17 cellular contexts compared by ENCODE assay signal in the genomic region with DNA sequence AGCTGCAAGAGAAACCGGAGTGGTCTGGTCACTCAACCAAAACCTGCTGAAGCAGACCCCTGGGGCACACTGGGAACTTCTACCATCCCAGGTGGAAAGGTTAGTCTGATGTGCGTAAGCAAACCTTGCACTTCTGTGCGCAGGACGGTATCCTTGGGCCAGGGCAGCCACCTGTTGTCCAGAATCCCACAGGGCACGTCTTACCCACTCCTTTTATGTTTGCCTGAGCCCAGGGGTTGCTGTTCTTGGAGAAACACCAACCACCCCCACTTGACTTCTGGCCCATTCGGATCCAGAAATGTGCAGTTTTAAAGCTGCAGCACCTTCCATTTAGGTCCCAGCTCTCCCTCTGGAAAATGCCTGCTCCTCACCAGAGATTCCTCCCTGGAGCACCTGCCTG. TPM values are rescaled to one million over a fixed set of nuclear protein-coding genes. Genes with fewer than 3 reads are reported as not detected.
DNase-seq lines count a peak whose midpoint lies in the region; ATAC-seq and TF ChIP-seq lines count a peak whose summit lies in the region.
"Had no signal": no experiment of that assay in that cellular context is flagged by ENCODE, and none has a peak within 500 bp of the region (broad histone marks: within the 10 kb centered on the region; RNA-seq: fewer than 3 reads in every experiment).

No MANE protein-coding gene starts in this region.

- H3K27ac ChIP-seq in left lung: peak overlapping the region; percentile 11 to 53
- peak overlapping the region; percentile 41 to 58 (median 52) for H3K27ac ChIP-seq in thyroid gland
- H3K27ac ChIP-seq in tibial nerve: no peak overlapping the region
- H3K27ac ChIP-seq: BLaER1 treated with 17β-estradiol and CSF1 and Interleukin-3, amounts not matched to agents 10 nM and 100 nM had no signal

- TF ChIP-seq EP300 in tibial nerve (IDR thresholded peaks at IDR 0.05): no peak

- WGBS in thyroid gland, 2 donors: 31 to 36% methylated on average over 6 of the region's 6 CpGs
- WGBS in tibial nerve, 2 donors: 71 to 76% methylated on average over 6 of the region's 6 CpGs

- H3K4me3 ChIP-seq in left lung (no peak overlapping the region), thyroid gland (replicated peaks in 1 of 3) (no peak overlapping the region), tibial nerve (no peak overlapping the region)
- H3K4me3 ChIP-seq: BLaER1 treated with 17β-estradiol and CSF1 and Interleukin-3, amounts not matched to agents 10 nM and 100 nM had no signal

- H3K36me3 ChIP-seq in left lung (peaks cover 0 to 38% of the 10 kb centered on the region in 2 donors), thyroid gland (peaks cover 0 to 10% of the 10 kb centered on the region in 2 donors), tibial nerve (peaks cover 0 to 33% (median 0%) of the 10 kb centered on the region in 3 donors)

- DNase-seq in left lung (peak in 1 of 2 donors; percentile 55), thyroid gland (peak; percentile 70 to 73), DMS79 (lab: John Stamatoyannopoulos, UW) (no peak), pons (ENCODE audit: low spot score) (no peak), tibial nerve (ENCODE audit: low spot score in 2 of 2) (no peak), SW480 (ENCODE audit: low spot score) (no peak)
- DNase-seq: CD8-positive, alpha-beta T cell; DMS 273 treated with DMSO at 0.1 percent for 48 hours; DMS53; GOT3; H9 had no signal

- no peaks in the 10 kb centered on the region for H3K27me3 ChIP-seq in left lung
- H3K27me3 ChIP-seq in thyroid gland: no peaks in the 10 kb centered on the region
- no peaks in the 10 kb centered on the region for H3K27me3 ChIP-seq in tibial nerve
- H3K27me3 ChIP-seq: BLaER1 treated with 17β-estradiol and CSF1 and Interleukin-3, amounts not matched to agents 10 nM and 100 nM had no signal

- TF ChIP-seq POLR2A in thyroid gland (IDR thresholded peaks at IDR 0.05) (no peak), tibial nerve (IDR thresholded peaks at IDR 0.05) (no peak)

- H3K4me1 Mint-ChIP-seq in dendritic cell treated with granulocyte-macrophage colony-stimulating factor and Interleukin-4, amounts not matched to agents 40 ng/mL and 50 ng/mL, for 4 days (ENCODE audit: low read depth): peaks cover 21% of the 10 kb centered on the region
- H3K4me1 Mint-ChIP-seq in nephron: peaks cover 8% of the 10 kb centered on the region
- H3K4me1 Mint-ChIP-seq: B cell, H9 had no signal

- peaks cover 47% of the 10 kb centered on the region for H3K36me3 Mint-ChIP-seq in dendritic cell treated with granulocyte-macrophage colony-stimulating factor and Interleukin-4, amounts not matched to agents 40 ng/mL and 50 ng/mL, for 4 days (ENCODE audit: low read depth)
- H3K36me3 Mint-ChIP-seq in nephron (ENCODE audit: low read depth): peaks cover 6% of the 10 kb centered on the region
- H3K36me3 Mint-ChIP-seq: IgD-negative memory B cell had no signal

- no peaks in the 10 kb centered on the region for H3K9me3 ChIP-seq in left lung
- no peaks in the 10 kb centered on the region for H3K9me3 ChIP-seq in thyroid gland
- no peaks in the 10 kb centered on the region for H3K9me3 ChIP-seq in tibial nerve
- H3K9me3 ChIP-seq: BLaER1 treated with 17β-estradiol and CSF1 and Interleukin-3, amounts not matched to agents 10 nM and 100 nM had no signal

- H3K27ac Mint-ChIP-seq in dendritic cell treated with granulocyte-macrophage colony-stimulating factor and Interleukin-4, amounts not matched to agents 40 ng/mL and 50 ng/mL, for 4 days: peak overlapping the region; percentile 11
- H3K27ac Mint-ChIP-seq in nephron: peak overlapping the region; percentile 28 to 78 (median 31)
- H3K27ac Mint-ChIP-seq: B cell; CD8-positive, alpha-beta T cell; H9; IgD-negative memory B cell had no signal

- ATAC-seq in left lung: peak; percentile 76
- ATAC-seq: CD8-positive, alpha-beta T cell; HepG2 had no signal

- TF ChIP-seq CTCF in left lung (IDR thresholded peaks at IDR 0.05): no peak
- TF ChIP-seq CTCF in nephron (IDR thresholded peaks at IDR 0.05; ENCODE audit: unreplicated experiment in 3 of 3): no peak
- peak in 3 of 6 experiments; percentile 5 to 26 (median 25) for TF ChIP-seq CTCF in thyroid gland (IDR thresholded peaks at IDR 0.05)
- no peak for TF ChIP-seq CTCF in tibial nerve (IDR thresholded peaks at IDR 0.05)

- no peaks in the 10 kb centered on the region for H3K27me3 Mint-ChIP-seq in dendritic cell treated with granulocyte-macrophage colony-stimulating factor and Interleukin-4, amounts not matched to agents 40 ng/mL and 50 ng/mL, for 4 days
- H3K27me3 Mint-ChIP-seq in nephron (ENCODE audit: low read depth): no peaks in the 10 kb centered on the region
- H3K27me3 Mint-ChIP-seq: B cell, IgD-negative memory B cell had no signal

- intact Hi-C loops in dendritic cell treated with granulocyte-macrophage colony-stimulating factor and Interleukin-4, amounts not matched to agents 40 ng/mL and 50 ng/mL, for 4 days (cut with micrococcal nuclease): no loop called here
- intact Hi-C loops in left lung (cut with DNase I): no loop called here
- intact Hi-C loops in thyroid gland (cut with DNase I): no loop called here

- no peak overlapping the region for H3K4me3 Mint-ChIP-seq in dendritic cell treated with granulocyte-macrophage colony-stimulating factor and Interleukin-4, amounts not matched to agents 40 ng/mL and 50 ng/mL, for 4 days
- H3K4me3 Mint-ChIP-seq in nephron: no peak overlapping the region
- H3K4me3 Mint-ChIP-seq: B cell; CD8-positive, alpha-beta T cell; H9; IgD-negative memory B cell had no signal

- no peaks in the 10 kb centered on the region for H3K9me3 Mint-ChIP-seq in dendritic cell treated with granulocyte-macrophage colony-stimulating factor and Interleukin-4, amounts not matched to agents 40 ng/mL and 50 ng/mL, for 4 days
- no peaks in the 10 kb centered on the region for H3K9me3 Mint-ChIP-seq in nephron
- H3K9me3 Mint-ChIP-seq: CD8-positive, alpha-beta T cell; H9; IgD-negative memory B cell had no signal

- peaks cover 14 to 25% of the 10 kb centered on the region in 2 donors for H3K4me1 ChIP-seq in left lung
- H3K4me1 ChIP-seq in thyroid gland: peaks cover 41 to 67% of the 10 kb centered on the region in 2 donors
- peaks cover 0 to 16% (median 4%) of the 10 kb centered on the region in 4 donors for H3K4me1 ChIP-seq in tibial nerve

RNA-seq across cellular contexts. Expression of gene TBC1D24, which starts 18.7 kb away (rescaled TPM):
- total RNA-seq in left lung (10 to 100 TPM; 37.1 to 41.4 TPM), thyroid gland (10 to 100 TPM; 15.9 to 32.3 (median 21.8) TPM), tibial nerve (10 to 100 TPM; 12.0 to 18.3 (median 16.3) TPM)

RNA-seq across cellular contexts. Expression of gene ATP6V0C, which starts 20.1 kb away (rescaled TPM):
- 100 to 1,000 TPM; 296 to 333 TPM for total RNA-seq in left lung
- total RNA-seq in thyroid gland: 10 to 100 TPM; 33.1 to 62.1 (median 36.3) TPM
- 10 to 100 TPM; 48.1 to 73.0 (median 61.1) TPM for total RNA-seq in tibial nerve

RNA-seq across cellular contexts. Expression of gene NTN3, which starts 22.5 kb away (rescaled TPM):
- total RNA-seq in left lung (1 to 10 TPM in 1 of 2 donors, not detected in 1; 1.7 TPM), thyroid gland (under 1 TPM in 3 of 4 donors, not detected in 1; 0.13 to 0.63 (median 0.56) TPM), tibial nerve (under 1 TPM in 1 of 4 donors, not detected in 3; 0.39 TPM)
- total RNA-seq: B cell; CD8-positive, alpha-beta T cell had no signal

RNA-seq across cellular contexts. Expression of gene AMDHD2, which starts 26.6 kb away (rescaled TPM):
- total RNA-seq in left lung: 10 to 100 TPM; 45.5 to 62.4 TPM
- total RNA-seq in thyroid gland: 10 to 100 TPM; 32.6 to 43.5 (median 37.9) TPM
- total RNA-seq in tibial nerve: 10 to 100 TPM; 40.4 to 64.5 (median 55.2) TPM

RNA-seq across cellular contexts. Expression of gene TEDC2, which starts 33.7 kb away (rescaled TPM):
- total RNA-seq in left lung: 1 to 10 TPM; 4.0 to 6.5 TPM
- under 1 TPM in 2 of 4 donors, not detected in 2; 0.83 to 0.96 TPM for total RNA-seq in thyroid gland
- total RNA-seq in tibial nerve: 1 to 10 TPM in 3 of 4 donors, not detected in 1; 1.3 to 2.5 (median 1.8) TPM

Comparison
In these comparisons a context has a peak if more than half of its experiments do, and no peak if none do; other contexts are left out.
1. DNase-seq: peak in thyroid gland (2 of 2); none in DMS79 (single experiment), pons (single experiment), tibial nerve (0 of 2) and SW480 (single experiment).
2. H3K27ac ChIP-seq: peak in left lung (2 of 2) and thyroid gland (3 of 3); none in tibial nerve (0 of 4).
3. RNA of gene ATP6V0C, which starts 20.1 kb away (total RNA-seq): 296 to 333 TPM in left lung; 48.1 to 73.0 TPM in tibial nerve and 33.1 to 62.1 TPM in thyroid gland; every median in the first group is over 4 times any median in the second.